In genomic region chr9:3525836-3526165, GRCh38 we compare ENCODE assay signal across 8 cellular contexts. TPM values are rescaled to one million over a fixed set of nuclear protein-coding genes. Genes with fewer than 3 reads are reported as not detected.
DNase-seq lines count a peak whose midpoint lies in the region; TF ChIP-seq lines count a peak whose summit lies in the region.

Gene RFX3 (minus strand): TSS chr9:3526001. CDS start chr9:3395588, 130,413 bp downstream.

- no peak for TF ChIP-seq RAD21 in neural cell (conservative IDR thresholded peaks at IDR 0.05)

- peak; percentile 96 for DNase-seq in EH (ENCODE audit: low read depth)
- peak; percentile 95 for DNase-seq in HCEC 1CT
- peak; percentile 89 for DNase-seq in MG63
- peak; percentile 74 for DNase-seq in SHP77 (lab: John Stamatoyannopoulos, UW)
- DNase-seq in activated gamma-delta T cell (lab: John Stamatoyannopoulos, UW): peak; percentile 87
- peak; percentile 96 for DNase-seq in fibroblast of villous mesenchyme (ENCODE audit: low read depth)
- peak; percentile 90 for DNase-seq in stomach

- intact Hi-C loops in stomach (cut with DNase I; ENCODE audit: low total_unique reads): no loop called here

- peaks cover 0 to 39% (median 24%) of the 10 kb centered on the region in 4 donors for H3K4me1 ChIP-seq in stomach

- TF ChIP-seq EP300 in neural cell (conservative IDR thresholded peaks at IDR 0.05; ENCODE audit: poor library complexity, severe bottlenecking) (no peak), stomach (IDR thresholded peaks at IDR 0.05) (no peak)

- no peaks in the 10 kb centered on the region for H3K9me2 ChIP-seq in neural cell (ENCODE audit: insufficient read depth, low read length)

- no peak for TF ChIP-seq POLR2A in stomach (IDR thresholded peaks at IDR 0.05)

- peak within 1 kb of the TSS; percentile 75 for H3K4me2 ChIP-seq in neural cell (ENCODE audit: low read length)

- H3K36me3 ChIP-seq in MG63 (peaks cover 2% of the 10 kb centered on the region; the same call in 1 of the 2 replicates), neural cell (ENCODE audit: insufficient read depth, low read length) (no peaks in the 10 kb centered on the region), stomach (peaks cover 0 to 5% (median 2%) of the 10 kb centered on the region in 4 donors)

- H3K27me3 ChIP-seq in MG63 (no peaks in the 10 kb centered on the region), neural cell (ENCODE audit: insufficient read depth, low read depth, low read length) (no peaks in the 10 kb centered on the region), stomach (no peaks in the 10 kb centered on the region)

- H3K79me2 ChIP-seq in neural cell (replicated peaks; ENCODE audit: insufficient read depth, low read length): peaks cover 69% of the 10 kb centered on the region

- H4K20me1 ChIP-seq in neural cell (ENCODE audit: insufficient read depth): no peaks in the 10 kb centered on the region

- H3K9me3 ChIP-seq in MG63 (no peaks in the 10 kb centered on the region), neural cell (ENCODE audit: low read length) (no peaks in the 10 kb centered on the region), stomach (no peaks in the 10 kb centered on the region)

- peak within 1 kb of the TSS; percentile 99 for H3K9ac ChIP-seq in neural cell (ENCODE audit: low read length)

- 0 to 2% (median 0%) methylated on average over 13 to 24 of the region's 24 CpGs for WGBS in stomach, 5 donors

- peak within 1 kb of the TSS; percentile 100 for H3K27ac ChIP-seq in neural cell (ENCODE audit: low read length)
- peak within 1 kb of the TSS; percentile 98 to 100 (median 100) for H3K27ac ChIP-seq in stomach

- peaks cover 5% of the 10 kb centered on the region for H3F3A ChIP-seq in neural cell (ENCODE audit: insufficient read depth, low read length, poor library complexity, severe bottlenecking)

- peak within 1 kb of the TSS; percentile 68 for H3K4me3 ChIP-seq in MG63
- peak within 1 kb of the TSS; percentile 94 for H3K4me3 ChIP-seq in fibroblast of villous mesenchyme (ENCODE audit: low read depth, low read length)
- peak within 1 kb of the TSS; percentile 83 for H3K4me3 ChIP-seq in neural cell (ENCODE audit: low read length)
- H3K4me3 ChIP-seq in stomach: peak within 1 kb of the TSS; percentile 67 to 94 (median 86)

- peak within 1 kb of the TSS; percentile 95 for H2AFZ ChIP-seq in neural cell (ENCODE audit: low read depth, low read length)

- TF ChIP-seq CTCF in fibroblast of villous mesenchyme (IDR thresholded peaks at IDR 0.05; ENCODE audit: insufficient read depth, low read depth, low read length) (no peak), neural cell (IDR thresholded peaks at IDR 0.05; ENCODE audit: poor library complexity, severe bottlenecking) (no peak), stomach (IDR thresholded peaks at IDR 0.05) (no peak)

TF ChIP-seq in neural cell, 6 proteins besides CTCF, POLR2A, EP300 and RAD21:
- TF ChIP-seq SMC3 (conservative IDR thresholded peaks at IDR 0.05; ENCODE audit: poor library complexity): no peak
- peak; percentile 8 for TF ChIP-seq REST (IDR thresholded peaks at IDR 0.05; ENCODE audit: borderline replicate concordance)
- no peak for TF ChIP-seq EZH2 (IDR thresholded peaks at IDR 0.05; ENCODE audit: borderline replicate concordance, insufficient read depth, low read length, poor library complexity, severe bottlenecking)

RNA-seq across cellular contexts. Expression of gene RFX3, which starts in this region (rescaled TPM):
- 0.72 and 1.2 TPM in 2 replicates for total RNA-seq in MG63 (2014; rRNA removed; shearing (Covaris generic); ENCODE audit: low replicate concordance)
- total RNA-seq in fibroblast of villous mesenchyme: 2.6 and 3.5 TPM in 2 replicates
- 22.3 and 27.6 TPM in 2 replicates for polyA plus RNA-seq in neural cell
- 100 and 133 TPM in 2 replicates for polyA minus RNA-seq in neural cell
- total RNA-seq in stomach: 10 to 100 TPM in 4 of 5 donors, 1 to 10 TPM in 1; 1.7 to 22.8 (median 18.4) TPM
- 1 to 10 TPM in 1 of 3 donors, under 1 TPM in 2; 0.76 to 1.4 (median 0.81) TPM for polyA plus RNA-seq in stomach

Comparison
In these comparisons a context has a peak if more than half of its experiments do, and no peak if none do; other contexts are left out.
1. Peak in every context shown above with its lines: DNase-seq, H3K4me3 ChIP-seq and H3K27ac ChIP-seq.